ENCODE assay signal across 10 cellular contexts in genomic region chr14:36315159-36315853, GRCh38. TPM values are rescaled to one million over a fixed set of nuclear protein-coding genes. Genes with fewer than 3 reads are reported as not detected.
DNase-seq lines count a peak whose midpoint lies in the region; ATAC-seq and TF ChIP-seq lines count a peak whose summit lies in the region.
"Had no signal": no experiment of that assay in that cellular context is flagged by ENCODE, and none has a peak within 500 bp of the region (broad histone marks: within the 10 kb centered on the region; RNA-seq: fewer than 3 reads in every experiment).

No MANE protein-coding gene starts in this region.

- intact Hi-C loops in activated CD4-positive, alpha-beta T cell treated with anti-CD3 and anti-CD28 coated beads, Interleukin-2, amount 10 ng/mL, durations not matched to agents 24 days and 14 days (cut with micrococcal nuclease), result loop anchor here (5.0 kb wide), 1 partner anchor 1778 kb away; the partner anchor contains the start of gene EAPP

- no peaks in the 10 kb centered on the region for H3K27me3 Mint-ChIP-seq in activated naive CD4-positive, alpha-beta T cell treated with anti-CD3 and anti-CD28 coated beads, Interleukin-2, amount 10 ng/mL, durations not matched to agents 7 days and 5 days
- no peaks in the 10 kb centered on the region for H3K27me3 Mint-ChIP-seq in activated CD4-positive, alpha-beta T cell treated with anti-CD3 and anti-CD28 coated beads, Interleukin-2, amount 10 ng/mL, durations not matched to agents 24 days and 14 days
- no peaks in the 10 kb centered on the region for H3K27me3 Mint-ChIP-seq in stimulated activated naive CD8-positive, alpha-beta T cell treated with anti-CD3 and anti-CD28 coated beads, Interleukin-15, Interleukin-2, amounts not matched to agents 100 ng/mL and 50 ng/mL, for 24 hours
- H3K27me3 Mint-ChIP-seq in endothelial cell (ENCODE audit: unreplicated experiment) (no peaks in the 10 kb centered on the region), type B pancreatic cell (no peaks in the 10 kb centered on the region)

- H3K27me3 ChIP-seq in osteoblast (ENCODE audit: insufficient read depth, low read length), result no peaks in the 10 kb centered on the region
- H3K27me3 ChIP-seq: BLaER1 had no signal

- DNase-seq in activated naive CD4-positive, alpha-beta T cell treated with Interleukin-2 at 50 U/mL for 16 hours, result peak; percentile 24
- no peak for DNase-seq in activated naive CD4-positive, alpha-beta T cell treated with anti-CD3 and anti-CD28 coated beads, Interleukin-2, amount 10 ng/mL, durations not matched to agents 7 days and 5 days
- DNase-seq in activated CD4-positive, alpha-beta T cell treated with anti-CD3 and anti-CD28 coated beads, Interleukin-2, amount 10 ng/mL, durations not matched to agents 24 days and 14 days, result peak; percentile 62
- no peak for DNase-seq in endothelial cell (ENCODE audit: low spot score)
- DNase-seq in osteoblast (ENCODE audit: insufficient read length, low spot score, missing footprints), result no peak
- DNase-seq in type B pancreatic cell (ENCODE audit: extremely low spot score, unreplicated experiment), result no peak

- H3K4me1 Mint-ChIP-seq in activated naive CD4-positive, alpha-beta T cell treated with anti-CD3 and anti-CD28 coated beads, Interleukin-2, amount 10 ng/mL, durations not matched to agents 7 days and 5 days, result peaks cover 25% of the 10 kb centered on the region
- peaks cover 19% of the 10 kb centered on the region for H3K4me1 Mint-ChIP-seq in activated CD4-positive, alpha-beta T cell treated with anti-CD3 and anti-CD28 coated beads, Interleukin-2, amount 10 ng/mL, durations not matched to agents 24 days and 14 days
- H3K4me1 Mint-ChIP-seq in stimulated activated naive CD8-positive, alpha-beta T cell treated with anti-CD3 and anti-CD28 coated beads, Interleukin-15, Interleukin-2, amounts not matched to agents 100 ng/mL and 50 ng/mL, for 24 hours (ENCODE audit: low read depth), result peaks cover 59% of the 10 kb centered on the region
- H3K4me1 Mint-ChIP-seq in endothelial cell (ENCODE audit: unreplicated experiment) (peaks cover 12% of the 10 kb centered on the region), type B pancreatic cell (ENCODE audit: unreplicated experiment) (peaks cover 17% of the 10 kb centered on the region)

- no peak overlapping the region for H3K27ac ChIP-seq in osteoblast (ENCODE audit: low read depth, low read length)
- H3K27ac ChIP-seq: BLaER1, HL-60 had no signal

- H3K36me3 Mint-ChIP-seq in activated naive CD4-positive, alpha-beta T cell treated with anti-CD3 and anti-CD28 coated beads, Interleukin-2, amount 10 ng/mL, durations not matched to agents 7 days and 5 days, result peaks cover 10% of the 10 kb centered on the region
- H3K36me3 Mint-ChIP-seq in activated CD4-positive, alpha-beta T cell treated with anti-CD3 and anti-CD28 coated beads, Interleukin-2, amount 10 ng/mL, durations not matched to agents 24 days and 14 days (ENCODE audit: low read depth), result peaks cover 26% of the 10 kb centered on the region
- H3K36me3 Mint-ChIP-seq in stimulated activated naive CD8-positive, alpha-beta T cell treated with anti-CD3 and anti-CD28 coated beads, Interleukin-15, Interleukin-2, amounts not matched to agents 100 ng/mL and 50 ng/mL, for 24 hours (ENCODE audit: low read depth), result peaks cover 36% of the 10 kb centered on the region
- H3K36me3 Mint-ChIP-seq in endothelial cell (ENCODE audit: low read depth, unreplicated experiment) (peaks cover 8% of the 10 kb centered on the region), type B pancreatic cell (peaks cover 15% of the 10 kb centered on the region)

- no peak overlapping the region for H3K4me3 Mint-ChIP-seq in activated naive CD4-positive, alpha-beta T cell treated with anti-CD3 and anti-CD28 coated beads, Interleukin-2, amount 10 ng/mL, durations not matched to agents 7 days and 5 days
- H3K4me3 Mint-ChIP-seq in activated CD4-positive, alpha-beta T cell treated with anti-CD3 and anti-CD28 coated beads, Interleukin-2, amount 10 ng/mL, durations not matched to agents 24 days and 14 days, result peak overlapping the region; percentile 19
- peak overlapping the region; percentile 31 for H3K4me3 Mint-ChIP-seq in stimulated activated naive CD8-positive, alpha-beta T cell treated with anti-CD3 and anti-CD28 coated beads, Interleukin-15, Interleukin-2, amounts not matched to agents 100 ng/mL and 50 ng/mL, for 24 hours
- H3K4me3 Mint-ChIP-seq in endothelial cell (ENCODE audit: unreplicated experiment), result no peak overlapping the region
- no peak overlapping the region for H3K4me3 Mint-ChIP-seq in type B pancreatic cell

- H3K4me2 ChIP-seq in osteoblast (ENCODE audit: insufficient read depth, low read length), result no peak overlapping the region
- H3K4me2 ChIP-seq: BLaER1 had no signal

- peaks cover 22% of the 10 kb centered on the region for H3K4me1 ChIP-seq in osteoblast (ENCODE audit: insufficient read depth, low read length)

- TF ChIP-seq CTCF in endothelial cell (IDR thresholded peaks at IDR 0.05; ENCODE audit: unreplicated experiment) (no peak), osteoblast (IDR thresholded peaks at IDR 0.05; ENCODE audit: extremely low read depth, low read depth, low read length) (no peak), type B pancreatic cell (conservative IDR thresholded peaks at IDR 0.05) (no peak)

- H3K36me3 ChIP-seq in osteoblast (ENCODE audit: insufficient read depth, low read length), result peaks cover 15% of the 10 kb centered on the region

- ATAC-seq in HG03039 (IDR thresholded peaks at IDR 0.05; ENCODE audit: unreplicated experiment), result peak; percentile 58

- H3K79me2 ChIP-seq in osteoblast (ENCODE audit: insufficient read depth, low read length), result peaks cover 63% of the 10 kb centered on the region

- no peak overlapping the region for H2AFZ ChIP-seq in osteoblast (ENCODE audit: low read length)

- H4K20me1 ChIP-seq in osteoblast (ENCODE audit: insufficient read depth, low read length), result peaks cover 22% of the 10 kb centered on the region

- H3K27ac Mint-ChIP-seq in activated naive CD4-positive, alpha-beta T cell treated with anti-CD3 and anti-CD28 coated beads, Interleukin-2, amount 10 ng/mL, durations not matched to agents 7 days and 5 days, result no peak overlapping the region
- peak overlapping the region; percentile 83 for H3K27ac Mint-ChIP-seq in activated CD4-positive, alpha-beta T cell treated with anti-CD3 and anti-CD28 coated beads, Interleukin-2, amount 10 ng/mL, durations not matched to agents 24 days and 14 days
- H3K27ac Mint-ChIP-seq in stimulated activated naive CD8-positive, alpha-beta T cell treated with anti-CD3 and anti-CD28 coated beads, Interleukin-15, Interleukin-2, amounts not matched to agents 100 ng/mL and 50 ng/mL, for 24 hours, result peak overlapping the region; percentile 84
- H3K27ac Mint-ChIP-seq in endothelial cell (ENCODE audit: unreplicated experiment), result no peak overlapping the region
- no peak overlapping the region for H3K27ac Mint-ChIP-seq in type B pancreatic cell

- H3K9me3 Mint-ChIP-seq in activated naive CD4-positive, alpha-beta T cell treated with anti-CD3 and anti-CD28 coated beads, Interleukin-2, amount 10 ng/mL, durations not matched to agents 7 days and 5 days, result no peaks in the 10 kb centered on the region
- H3K9me3 Mint-ChIP-seq in activated CD4-positive, alpha-beta T cell treated with anti-CD3 and anti-CD28 coated beads, Interleukin-2, amount 10 ng/mL, durations not matched to agents 24 days and 14 days, result no peaks in the 10 kb centered on the region
- H3K9me3 Mint-ChIP-seq in stimulated activated naive CD8-positive, alpha-beta T cell treated with anti-CD3 and anti-CD28 coated beads, Interleukin-15, Interleukin-2, amounts not matched to agents 100 ng/mL and 50 ng/mL, for 24 hours, result no peaks in the 10 kb centered on the region
- H3K9me3 Mint-ChIP-seq in endothelial cell (ENCODE audit: unreplicated experiment) (no peaks in the 10 kb centered on the region), type B pancreatic cell (no peaks in the 10 kb centered on the region)

- no peak overlapping the region for H3K4me3 ChIP-seq in osteoblast (ENCODE audit: insufficient read depth, low read length)
- H3K4me3 ChIP-seq: BLaER1 had no signal

- CTCF ChIA-PET in activated naive CD4-positive, alpha-beta T cell treated with anti-CD3 and anti-CD28 coated beads, Interleukin-2, amount 10 ng/mL, durations not matched to agents 7 days and 5 days (lab: Charles Lee), result no interaction called here

- H3K9me3 ChIP-seq in osteoblast (ENCODE audit: low read depth, low read length), result no peaks in the 10 kb centered on the region
- H3K9me3 ChIP-seq: BLaER1 had no signal

RNA-seq across cellular contexts. Expression of gene MBIP, which starts 5.1 kb away (rescaled TPM):
- 30.3 and 31.3 TPM in 2 replicates for total RNA-seq in activated CD4-positive, alpha-beta T cell treated with anti-CD3 and anti-CD28 coated beads, Interleukin-2, amount 10 ng/mL, durations not matched to agents 24 days and 14 days
- total RNA-seq in endothelial cell (ENCODE audit: unreplicated experiment) (23.0 TPM), osteoblast (17.4 and 20.9 TPM in 2 replicates), type B pancreatic cell (ENCODE audit: low replicate concordance) (25.2 and 39.9 TPM in 2 replicates)

Comparison
In these comparisons a context has a peak if more than half of its experiments do, and no peak if none do; other contexts are left out.
1. DNase-seq: peak in activated naive CD4-positive, alpha-beta T cell treated with Interleukin-2 at 50 U/mL for 16 hours (single experiment) and activated CD4-positive, alpha-beta T cell treated with anti-CD3 and anti-CD28 coated beads, Interleukin-2, amount 10 ng/mL, durations not matched to agents 24 days and 14 days (single experiment); none in activated naive CD4-positive, alpha-beta T cell treated with anti-CD3 and anti-CD28 coated beads, Interleukin-2, amount 10 ng/mL, durations not matched to agents 7 days and 5 days (single experiment), endothelial cell (single experiment), osteoblast (single experiment) and type B pancreatic cell (single experiment).
2. H3K27ac Mint-ChIP-seq: peak in activated CD4-positive, alpha-beta T cell treated with anti-CD3 and anti-CD28 coated beads, Interleukin-2, amount 10 ng/mL, durations not matched to agents 24 days and 14 days (single experiment) and stimulated activated naive CD8-positive, alpha-beta T cell treated with anti-CD3 and anti-CD28 coated beads, Interleukin-15, Interleukin-2, amounts not matched to agents 100 ng/mL and 50 ng/mL, for 24 hours (single experiment); none in activated naive CD4-positive, alpha-beta T cell treated with anti-CD3 and anti-CD28 coated beads, Interleukin-2, amount 10 ng/mL, durations not matched to agents 7 days and 5 days (single experiment), endothelial cell (single experiment) and type B pancreatic cell (single experiment).
3. H3K4me3 Mint-ChIP-seq: peak in activated CD4-positive, alpha-beta T cell treated with anti-CD3 and anti-CD28 coated beads, Interleukin-2, amount 10 ng/mL, durations not matched to agents 24 days and 14 days (single experiment) and stimulated activated naive CD8-positive, alpha-beta T cell treated with anti-CD3 and anti-CD28 coated beads, Interleukin-15, Interleukin-2, amounts not matched to agents 100 ng/mL and 50 ng/mL, for 24 hours (single experiment); none in activated naive CD4-positive, alpha-beta T cell treated with anti-CD3 and anti-CD28 coated beads, Interleukin-2, amount 10 ng/mL, durations not matched to agents 7 days and 5 days (single experiment), endothelial cell (single experiment) and type B pancreatic cell (single experiment).